Comparison of ENCODE assay signal across 8 cellular contexts in genomic region chr7:143901710-143902587, GRCh38. TPM values are rescaled to one million over a fixed set of nuclear protein-coding genes. Genes with fewer than 3 reads are reported as not detected.
DNase-seq lines count a peak whose midpoint lies in the region; ATAC-seq and TF ChIP-seq lines count a peak whose summit lies in the region.

TSS of gene TCAF1 (minus strand) at chr7:143902176. CDS start at chr7:143876608, 25,568 bp downstream.

- H3K4ac ChIP-seq in neuronal stem cell (ENCODE audit: low read length): no peak within 1 kb of the TSS

- peak within 1 kb of the TSS; percentile 99 for H3K18ac ChIP-seq in neuronal stem cell (ENCODE audit: low read length)

- H3K36me3 ChIP-seq in HAP-1 (replicated peaks) (no peaks in the 10 kb centered on the region), MG63 (peaks cover 30% of the 10 kb centered on the region), SJCRH30 (no peaks in the 10 kb centered on the region), neuronal stem cell (replicated peaks in 1 of 2; ENCODE audit: control insufficient read depth in 2 of 2, insufficient read depth in 2 of 2, low read length in 2 of 2) (peaks cover 0 to 5% of the 10 kb centered on the region in 2 donors)

- H3K27ac ChIP-seq in SJCRH30 (peak within 1 kb of the TSS; percentile 72), foreskin keratinocyte (peak within 1 kb of the TSS; percentile 90), neuronal stem cell (replicated peaks; ENCODE audit: low read length) (peak within 1 kb of the TSS; percentile 98)

- ATAC-seq in foreskin keratinocyte: peak; percentile 95

- H2BK5ac ChIP-seq in neuronal stem cell (ENCODE audit: low read length): peak within 1 kb of the TSS; percentile 94

- H3K79me1 ChIP-seq in neuronal stem cell (ENCODE audit: low read depth, low read length): no peaks in the 10 kb centered on the region

- in situ Hi-C loops in HAP-1 (cut with MboI; ENCODE audit: low sequenced_read_pairs): no loop called here

- no peak within 1 kb of the TSS for H4K8ac ChIP-seq in neuronal stem cell (ENCODE audit: low read depth, low read length)

- peaks cover 20% of the 10 kb centered on the region for H3K4me1 ChIP-seq in HAP-1
- peaks cover 3% of the 10 kb centered on the region for H3K4me1 ChIP-seq in SJCRH30
- H3K4me1 ChIP-seq in foreskin keratinocyte: peaks cover 17% of the 10 kb centered on the region
- H3K4me1 ChIP-seq in neuronal stem cell (ENCODE audit: control insufficient read depth in 2 of 2, insufficient read depth in 1 of 2, low read depth in 1 of 2, low read length in 2 of 2): peaks cover 6 to 12% of the 10 kb centered on the region in 2 donors

- DNase-seq in GF-D8 (lab: John Stamatoyannopoulos, UW) (peak; percentile 78), HAP-1 (ENCODE audit: low spot score in 2 of 2) (peak; percentile 82 to 97), MG63 (peak; percentile 93), SJCRH30 (peak; percentile 97), foreskin keratinocyte (peak; percentile 77 to 89), neuronal stem cell (ENCODE audit: low spot score) (peak; percentile 91)
- peak; percentile 55 to 83 (median 66) for DNase-seq in activated naive CD4-positive, alpha-beta T cell (lab: John Stamatoyannopoulos, UW)

- TF ChIP-seq CTCF in foreskin keratinocyte (conservative IDR thresholded peaks at IDR 0.05): peak; percentile 60
- TF ChIP-seq CTCF in subcutaneous adipose tissue (IDR thresholded peaks at IDR 0.05; ENCODE audit: low read depth): no peak

- H3K9ac ChIP-seq in neuronal stem cell (ENCODE audit: low read depth, low read length, poor library complexity): peak within 1 kb of the TSS; percentile 93

- H2BK12ac ChIP-seq in neuronal stem cell (ENCODE audit: low read length): peak within 1 kb of the TSS; percentile 49

- H3K23ac ChIP-seq in neuronal stem cell (ENCODE audit: low read depth, low read length, poor library complexity): peak within 1 kb of the TSS; percentile 95

- peak within 1 kb of the TSS; percentile 29 for H2AK5ac ChIP-seq in neuronal stem cell (ENCODE audit: low read depth, low read length)

- H3K27me3 ChIP-seq in HAP-1 (ENCODE audit: low read depth): no peaks in the 10 kb centered on the region
- no peaks in the 10 kb centered on the region for H3K27me3 ChIP-seq in MG63
- H3K27me3 ChIP-seq in SJCRH30: no peaks in the 10 kb centered on the region
- no peaks in the 10 kb centered on the region for H3K27me3 ChIP-seq in foreskin keratinocyte
- peaks cover 0 to 16% (median 0%) of the 10 kb centered on the region in 3 experiments for H3K27me3 ChIP-seq in neuronal stem cell (ENCODE audit: control insufficient read depth in 3 of 3, insufficient read depth in 3 of 3, low read depth in 1 of 3, low read length in 3 of 3)

- H3K4me3 ChIP-seq in HAP-1 (peak within 1 kb of the TSS; percentile 85), MG63 (peak within 1 kb of the TSS; percentile 80), SJCRH30 (peak within 1 kb of the TSS; percentile 75), neuronal stem cell (ENCODE audit: low read length in 2 of 2) (peak within 1 kb of the TSS; percentile 79 to 98)

- H3K4me2 ChIP-seq in neuronal stem cell (ENCODE audit: insufficient read depth, low read length, poor library complexity, severe bottlenecking): peak within 1 kb of the TSS; percentile 48

- H4K91ac ChIP-seq in neuronal stem cell (ENCODE audit: low read depth, low read length, poor library complexity): no peak within 1 kb of the TSS

- no peaks in the 10 kb centered on the region for H3K9me3 ChIP-seq in HAP-1
- peaks cover 8% of the 10 kb centered on the region; the same call in 1 of the 2 replicates for H3K9me3 ChIP-seq in MG63
- no peaks in the 10 kb centered on the region for H3K9me3 ChIP-seq in SJCRH30 (replicated peaks)
- peaks cover 0 to 8% of the 10 kb centered on the region in 2 donors for H3K9me3 ChIP-seq in neuronal stem cell (replicated peaks in 1 of 2; ENCODE audit: control insufficient read depth in 2 of 2, insufficient read depth in 1 of 2, low read depth in 1 of 2, low read length in 2 of 2)

- H2BK120ac ChIP-seq in neuronal stem cell (ENCODE audit: low read depth, low read length): no peak within 1 kb of the TSS

- peak within 1 kb of the TSS; percentile 98 for H2AFZ ChIP-seq in neuronal stem cell (ENCODE audit: low read length)

- H3K14ac ChIP-seq in neuronal stem cell (ENCODE audit: low read length): peak within 1 kb of the TSS; percentile 100

- no CpG with 5 or more reads among the region's 54 CpGs for WGBS in neuronal stem cell (ENCODE audit: extremely low coverage in 2 of 2, insufficient read length in 2 of 2, insufficient replicate concordance in 1 of 2), 2 donors

- peak within 1 kb of the TSS; percentile 38 for H2BK15ac ChIP-seq in neuronal stem cell (ENCODE audit: low read length)

RNA-seq across cellular contexts. Expression of gene TCAF1, which starts in this region (rescaled TPM):
- total RNA-seq in MG63 (2014; rRNA removed; shearing (Covaris generic); ENCODE audit: low replicate concordance): 42.0 and 64.5 TPM in 2 replicates
- 69.1 and 72.2 TPM in 2 replicates for total RNA-seq in SJCRH30 (2014; rRNA removed; shearing (Covaris generic))
- total RNA-seq in foreskin keratinocyte (31.8 and 37.3 TPM in 2 replicates), subcutaneous adipose tissue (10 to 100 TPM; 30.0 to 59.5 (median 39.5) TPM)
- polyA plus RNA-seq in foreskin keratinocyte: 8.4 and 9.4 TPM in 2 replicates
- polyA plus RNA-seq in neuronal stem cell (2013, experiment 1 of 2): 62.0 TPM
- polyA plus RNA-seq in neuronal stem cell (2013, experiment 2 of 2): 62.3 TPM

Comparison
In these comparisons a context has a peak if more than half of its experiments do, and no peak if none do; other contexts are left out.
1. Peak in every context shown above with its lines: DNase-seq, ATAC-seq, H3K4me3 ChIP-seq and H3K27ac ChIP-seq.